ENCODE assay signal across 24 cellular contexts in the genomic region with DNA sequence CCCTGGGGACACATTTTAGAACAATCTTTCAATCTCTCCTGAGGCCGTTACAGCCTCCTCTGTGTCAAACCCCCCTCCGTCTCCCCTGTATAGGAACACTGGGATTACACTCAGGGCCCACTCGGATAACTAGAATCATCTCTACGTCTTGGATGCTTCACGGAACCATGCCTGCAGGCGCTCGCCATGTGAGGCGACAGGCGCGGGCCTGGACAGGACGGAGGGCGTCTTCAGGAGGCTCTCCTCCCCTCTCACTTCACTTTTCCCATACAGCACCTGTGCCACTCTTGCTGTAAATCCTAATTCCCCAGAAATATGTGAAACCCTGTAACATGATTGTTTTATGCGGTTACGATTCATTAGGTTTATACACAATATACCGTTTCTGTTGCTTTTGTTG. TPM values are rescaled to one million over a fixed set of nuclear protein-coding genes. Genes with fewer than 3 reads are reported as not detected.
DNase-seq lines count a peak whose midpoint lies in the region; ATAC-seq and TF ChIP-seq lines count a peak whose summit lies in the region.
"Had no signal": no experiment of that assay in that cellular context is flagged by ENCODE, and none has a peak within 500 bp of the region (broad histone marks: within the 10 kb centered on the region; RNA-seq: fewer than 3 reads in every experiment).

No MANE protein-coding gene starts in this region.

- intact Hi-C loops in left ventricle myocardium superior (cut with micrococcal nuclease), result no loop called here

- H3K27ac ChIP-seq in right atrium auricular region (no peak overlapping the region), SK-N-MC (0 out of 2 replicates have a peak overlapping the region, but pooled peaks have one; percentile 16)
- H3K27ac ChIP-seq: A549 had no signal

- H3K9me3 Mint-ChIP-seq in glutamatergic neuron (ENCODE audit: unreplicated experiment), result no peaks in the 10 kb centered on the region
- H3K9me3 Mint-ChIP-seq: CD8-positive, alpha-beta T cell; GM23338; HFFc6 had no signal

- TF ChIP-seq CTCF in right atrium auricular region (IDR thresholded peaks at IDR 0.05) (no peak), glutamatergic neuron (IDR thresholded peaks at IDR 0.05; ENCODE audit: partially characterized antibody, unreplicated experiment) (no peak)

- H3K9me3 ChIP-seq in right atrium auricular region, result no peaks in the 10 kb centered on the region
- H3K9me3 ChIP-seq in SK-N-MC (ENCODE audit: low read depth, low read length), result no peaks in the 10 kb centered on the region
- H3K9me3 ChIP-seq: A549, BE2C had no signal

- no peaks in the 10 kb centered on the region for H3K36me3 Mint-ChIP-seq in glutamatergic neuron (ENCODE audit: unreplicated experiment)
- H3K36me3 Mint-ChIP-seq: CD8-positive, alpha-beta T cell had no signal

- H3K27me3 Mint-ChIP-seq in glutamatergic neuron (ENCODE audit: unreplicated experiment), result peaks cover 7% of the 10 kb centered on the region

- POLR2A ChIA-PET in HEK293T (lab: Yijun Ruan, JAX), result no interaction called here

- H3K27me3 ChIP-seq in right atrium auricular region, result no peaks in the 10 kb centered on the region

- H3K4me3 Mint-ChIP-seq in glutamatergic neuron (ENCODE audit: unreplicated experiment), result peak overlapping the region; percentile 39
- H3K4me3 Mint-ChIP-seq: CD8-positive, alpha-beta T cell; GM23338; H9; HFFc6 had no signal

- no peak overlapping the region for H3K9ac ChIP-seq in SK-N-MC (ENCODE audit: insufficient read length)

- peaks cover 20% of the 10 kb centered on the region for H3K4me1 Mint-ChIP-seq in glutamatergic neuron (ENCODE audit: low read depth, unreplicated experiment)

- peaks cover 0 to 21% of the 10 kb centered on the region in 2 donors for H3K4me1 ChIP-seq in right atrium auricular region
- H3K4me1 ChIP-seq: BE2C had no signal

- H3K27ac Mint-ChIP-seq in glutamatergic neuron (ENCODE audit: unreplicated experiment), result no peak overlapping the region
- H3K27ac Mint-ChIP-seq: CD8-positive, alpha-beta T cell; GM23338; H9; HFFc6 had no signal

- H3K4me3 ChIP-seq in right atrium auricular region (no peak overlapping the region), SK-N-MC (no peak overlapping the region)
- H3K4me3 ChIP-seq: A549, GM12878, GM23338 had no signal

- H3K36me3 ChIP-seq in right atrium auricular region (no peaks in the 10 kb centered on the region), SK-N-MC (ENCODE audit: insufficient read depth, low read length) (no peaks in the 10 kb centered on the region)
- H3K36me3 ChIP-seq: BE2C had no signal

- CTCF ChIA-PET in HEK293T (lab: Yijun Ruan, JAX), result no interaction called here

- ATAC-seq in left ventricle myocardium superior (no peak), GM18907 (IDR thresholded peaks at IDR 0.05; ENCODE audit: unreplicated experiment) (no peak)
- ATAC-seq: A549; CD8-positive, alpha-beta T cell; GM12878; GM23338; HCT116 had no signal

- DNase-seq in left ventricle myocardium superior, result peak; percentile 15
- DNase-seq in right atrium auricular region (ENCODE audit: low spot score), result no peak
- DNase-seq in SK-N-MC (ENCODE audit: low read depth, low spot score), result no peak
- DNase-seq in glutamatergic neuron, result no peak
- DNase-seq in HEK293T (ENCODE audit: extremely low spot score), result no peak
- DNase-seq in NCI-H187 (lab: John Stamatoyannopoulos, UW), result no peak
- DNase-seq: 8988T; ACHN; AML-193; BE2C; C1 segment of cervical spinal cord; CD8-positive, alpha-beta T cell; DMS 273 treated with DMSO at 0.1 percent for 48 hours; DMS79; EL; GDM1; H9; HFFc6 had no signal

TF ChIP-seq in HEK293T, 16 proteins besides CTCF, POLR2A, EP300 and RAD21:
- TF ChIP-seq CTBP1 (IDR thresholded peaks at IDR 0.05; ENCODE audit: borderline replicate concordance), result no peak
- no peak for TF ChIP-seq HDGF (IDR thresholded peaks at IDR 0.05; ENCODE audit: borderline replicate concordance)
- no peak for TF ChIP-seq LEF1 (IDR thresholded peaks at IDR 0.05; ENCODE audit: borderline replicate concordance)
- TF ChIP-seq BHLHE40 (IDR thresholded peaks at IDR 0.05; ENCODE audit: borderline replicate concordance), result no peak
- TF ChIP-seq FOXK2 (IDR thresholded peaks at IDR 0.05), result no peak
- no peak for TF ChIP-seq FOXA1 (IDR thresholded peaks at IDR 0.05)
- no peak for TF ChIP-seq ELF4 (IDR thresholded peaks at IDR 0.05)
- TF ChIP-seq TARDBP (IDR thresholded peaks at IDR 0.05), result no peak
- no peak for TF ChIP-seq SUZ12 (IDR thresholded peaks at IDR 0.05)
- no peak for TF ChIP-seq ARNT (IDR thresholded peaks at IDR 0.05)
- no peak for TF ChIP-seq L3MBTL2 (conservative IDR thresholded peaks at IDR 0.05)
- no peak for TF ChIP-seq SP1 (IDR thresholded peaks at IDR 0.05)
- no peak for TF ChIP-seq FOXM1 (IDR thresholded peaks at IDR 0.05; ENCODE audit: borderline replicate concordance)
- TF ChIP-seq PKNOX1 (IDR thresholded peaks at IDR 0.05), result no peak
- no peak for TF ChIP-seq NFRKB (IDR thresholded peaks at IDR 0.05)
- TF ChIP-seq ZNF384 (IDR thresholded peaks at IDR 0.05), result no peak

RNA-seq across cellular contexts. Expression of gene IDUA, which starts 4.0 kb away (rescaled TPM):
- total RNA-seq in left ventricle myocardium superior (8.7 TPM), right atrium auricular region (10 to 100 TPM in 1 of 2 donors, 1 to 10 TPM in 1; 8.9 to 10.2 TPM), glutamatergic neuron (ENCODE audit: unreplicated experiment) (20.3 TPM)

RNA-seq across cellular contexts. Expression of gene DGKQ, which starts 9.4 kb away (rescaled TPM):
- 3.6 TPM for total RNA-seq in left ventricle myocardium superior
- total RNA-seq in right atrium auricular region, result 1 to 10 TPM; 3.1 to 4.8 TPM
- total RNA-seq in glutamatergic neuron (ENCODE audit: unreplicated experiment), result 26.2 TPM

RNA-seq across cellular contexts. Expression of gene SLC26A1, which starts 10.4 kb away (rescaled TPM):
- not detected for total RNA-seq in left ventricle myocardium superior
- total RNA-seq in right atrium auricular region, result not detected
- 0.54 TPM for total RNA-seq in glutamatergic neuron (ENCODE audit: unreplicated experiment)
- total RNA-seq: H4 had no signal

RNA-seq across cellular contexts. Expression of gene FGFRL1, which starts 28.6 kb away (rescaled TPM):
- 26.6 TPM for total RNA-seq in left ventricle myocardium superior
- total RNA-seq in right atrium auricular region, result 10 to 100 TPM; 30.3 to 47.1 TPM
- 20.9 TPM for total RNA-seq in glutamatergic neuron (ENCODE audit: unreplicated experiment)

RNA-seq across cellular contexts. Expression of gene TMEM175, which starts 50.6 kb away (rescaled TPM):
- 19.8 TPM for total RNA-seq in left ventricle myocardium superior
- 10 to 100 TPM; 20.2 to 24.0 TPM for total RNA-seq in right atrium auricular region
- 62.7 TPM for total RNA-seq in glutamatergic neuron (ENCODE audit: unreplicated experiment)
